ENCODE assay signal across 33 cellular contexts in genomic region chr20:57114290-57115005, GRCh38.
"Had no signal": no experiment of that assay in that cellular context is flagged by ENCODE, and none has a peak within 500 bp of the region (broad histone marks: within the 10 kb centered on the region; RNA-seq: fewer than 3 reads in every experiment).

No MANE protein-coding gene starts in this region.

- ATAC-seq: activated CD8-positive, alpha-beta T cell treated with anti-CD3 and anti-CD28 coated beads for 36 hours; activated naive CD4-positive, alpha-beta T cell treated with anti-CD3 and anti-CD28 coated beads, Interleukin-2, amount 50 U/mL, for 72 hours; body of pancreas; mucosa of descending colon; pancreas; sciatic nerve; stimulated activated naive CD8-positive, alpha-beta T cell treated with anti-CD3 and anti-CD28 coated beads, Interleukin-15, Interleukin-2, amounts not matched to agents 100 U/mL and 50 U/mL, for 24 hours had no signal

- H3K27ac Mint-ChIP-seq: activated CD4-positive, alpha-beta T cell treated with anti-CD3 and anti-CD28 coated beads, Interleukin-2, amount 10 ng/mL, durations not matched to agents 7 days and 5 days; activated CD8-positive, alpha-beta T cell treated with anti-CD3 and anti-CD28 coated beads for 36 hours; activated naive CD4-positive, alpha-beta T cell treated with anti-CD3 and anti-CD28 coated beads, Interleukin-2, amount 50 U/mL, for 72 hours; activated T-helper 2 cell treated with anti-CD3 and anti-CD28 coated beads, Interferon-gamma antibody, Interleukin-2, Interleukin-4, amounts not matched to agents 10 μg/mL and 5 μg/mL and 100 μg/mL, durations not matched to agents 14 hours and 24 hours and 36 hours; natural killer cell treated with Interleukin-12 subunit alpha and Interleukin-12 subunit beta and Interleukin-15 and Interleukin-18, amount 100 ng/mL, for 72 hours had no signal

- H3K27me3 Mint-ChIP-seq: activated CD4-positive, alpha-beta T cell treated with anti-CD3 and anti-CD28 coated beads, Interleukin-2, amount 10 ng/mL, durations not matched to agents 7 days and 5 days; activated CD8-positive, alpha-beta T cell treated with anti-CD3 and anti-CD28 coated beads for 36 hours; natural killer cell treated with Interleukin-12 subunit alpha and Interleukin-12 subunit beta and Interleukin-15 and Interleukin-18, amount 100 ng/mL, for 72 hours had no signal

- H3K9me3 Mint-ChIP-seq: activated CD4-positive, alpha-beta T cell treated with anti-CD3 and anti-CD28 coated beads, Interleukin-2, amount 10 ng/mL, durations not matched to agents 7 days and 5 days; activated CD8-positive, alpha-beta T cell treated with anti-CD3 and anti-CD28 coated beads for 36 hours; activated naive CD4-positive, alpha-beta T cell treated with anti-CD3 and anti-CD28 coated beads, Interleukin-2, amount 50 U/mL, for 72 hours; activated T-helper 2 cell treated with anti-CD3 and anti-CD28 coated beads, Interferon-gamma antibody, Interleukin-2, Interleukin-4, amounts not matched to agents 10 μg/mL and 5 μg/mL and 100 μg/mL, durations not matched to agents 14 hours and 24 hours and 36 hours; natural killer cell treated with Interleukin-12 subunit alpha and Interleukin-12 subunit beta and Interleukin-15 and Interleukin-18, amount 100 ng/mL, for 72 hours had no signal

- H3K36me3 ChIP-seq: esophagus squamous epithelium, heart right ventricle, left ventricle myocardium inferior, pancreas, prostate gland, uterus, WERI-Rb-1 had no signal

- FAIRE-seq: colon, endometrium, pancreas had no signal

- DNase-seq: activated CD4-positive, alpha-beta T cell treated with anti-CD3 and anti-CD28 coated beads, Interleukin-2, amount 10 ng/mL, durations not matched to agents 7 days and 5 days; activated CD4-positive, CD25-positive, alpha-beta regulatory T cell treated with anti-CD3 and anti-CD28 coated beads, Interleukin-2, amount 50 U/mL, for 72 hours; activated CD8-positive, alpha-beta T cell treated with anti-CD3 and anti-CD28 coated beads for 36 hours; activated naive CD4-positive, alpha-beta T cell; activated T-cell treated with anti-CD3 and anti-CD28 coated beads, Interleukin-2, amount 50 U/mL, for 48 hours; anterior cingulate cortex; body of pancreas; dermis blood vessel endothelial cell; effector CD4-positive, alpha-beta T cell; esophagus squamous epithelium; foreskin melanocyte; heart right ventricle; left ventricle myocardium inferior; mucosa of descending colon; pancreas; retina; stimulated activated CD4-positive, alpha-beta T cell treated with anti-CD3 and anti-CD28 coated beads, Interleukin-12 subunit alpha, Interleukin-12 subunit beta, amount 100 ng/mL, for 4 hours; stimulated activated CD4-positive, alpha-beta T cell treated with anti-CD3 and anti-CD28 coated beads, Interleukin-4, amount 100 ng/mL, for 1 hour; stimulated activated naive CD8-positive, alpha-beta T cell treated with anti-CD3 and anti-CD28 coated beads, Interleukin-15, Interleukin-2, amounts not matched to agents 100 U/mL and 50 U/mL, for 24 hours; T1000; testis; trophoblast cell; uterus; WERI-Rb-1 had no signal

- H3K4me1 Mint-ChIP-seq: activated CD4-positive, alpha-beta T cell treated with anti-CD3 and anti-CD28 coated beads, Interleukin-2, amount 10 ng/mL, durations not matched to agents 7 days and 5 days had no signal

- H3K36me3 Mint-ChIP-seq: activated naive CD4-positive, alpha-beta T cell treated with anti-CD3 and anti-CD28 coated beads, Interleukin-2, amount 50 U/mL, for 72 hours; natural killer cell treated with Interleukin-12 subunit alpha and Interleukin-12 subunit beta and Interleukin-15 and Interleukin-18, amount 100 ng/mL, for 72 hours had no signal

- H3K9me3 ChIP-seq: body of pancreas, esophagus squamous epithelium, mucosa of descending colon, pancreas, prostate gland, testis, uterus had no signal

- H3K27me3 ChIP-seq: body of pancreas, heart right ventricle, pancreas, testis, uterus had no signal

- H3K4me1 ChIP-seq: body of pancreas, heart right ventricle, left ventricle myocardium inferior, pancreas, prostate gland, testis, uterus had no signal

- H3K4me3 ChIP-seq: body of pancreas, esophagus squamous epithelium, heart right ventricle, left ventricle myocardium inferior, mucosa of descending colon, pancreas, prostate gland, skin epidermis, testis, uterus had no signal

- H3K27ac ChIP-seq: body of pancreas, epithelial cell of prostate, esophagus squamous epithelium, heart right ventricle, left ventricle myocardium inferior, pancreas, prostate gland, skin epidermis, testis, uterus, WERI-Rb-1 had no signal

- H3K4me3 Mint-ChIP-seq: activated CD4-positive, alpha-beta T cell treated with anti-CD3 and anti-CD28 coated beads, Interleukin-2, amount 10 ng/mL, durations not matched to agents 7 days and 5 days; activated CD8-positive, alpha-beta T cell treated with anti-CD3 and anti-CD28 coated beads for 36 hours; natural killer cell treated with Interleukin-12 subunit alpha and Interleukin-12 subunit beta and Interleukin-15 and Interleukin-18, amount 100 ng/mL, for 72 hours had no signal
